23 cellular contexts compared by ENCODE assay signal in the genomic region with DNA sequence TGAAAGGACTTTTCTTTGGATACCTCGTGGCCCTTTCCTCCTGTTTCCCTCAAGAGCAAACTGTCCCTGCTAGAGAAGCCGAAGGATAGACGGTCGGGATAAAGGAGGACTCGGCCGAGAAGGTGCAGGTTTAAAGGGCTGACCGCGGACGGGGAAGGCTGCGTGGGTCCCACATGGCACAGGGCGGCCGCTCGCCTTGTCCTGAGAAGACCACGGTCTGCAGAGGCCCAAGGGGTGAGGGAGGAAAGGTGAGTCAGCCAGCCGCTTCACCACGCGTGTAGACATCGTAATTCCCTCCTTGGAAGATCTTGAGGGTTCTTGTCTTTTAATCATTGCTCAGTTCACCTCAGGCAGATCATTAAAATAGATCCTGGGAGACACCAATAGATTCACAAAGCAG.
DNase-seq lines count a peak whose midpoint lies in the region; ATAC-seq, FAIRE-seq and TF ChIP-seq lines count a peak whose summit lies in the region.
"Had no signal": no experiment of that assay in that cellular context is flagged by ENCODE, and none has a peak within 500 bp of the region (broad histone marks: within the 10 kb centered on the region; RNA-seq: fewer than 3 reads in every experiment).

No MANE protein-coding gene starts in this region.

- POLR2A ChIA-PET in HepG2 (lab: Yijun Ruan, JAX), result no interaction called here

- 49% methylated on average over 15 of the region's 18 CpGs for WGBS in HepG2 (ENCODE audit: low lambda C conversion rate)

- TF ChIP-seq EP300 in HepG2 (IDR thresholded peaks at IDR 0.05; ENCODE audit: low read depth in 2 of 2, low read length in 2 of 2) (no peak), HepG2 (CRISPR knock-in tag; IDR thresholded peaks at IDR 0.05; ENCODE audit: borderline replicate concordance) (no peak)

- H3K27me3 ChIP-seq in HUES48 (ENCODE audit: control insufficient read depth, insufficient read depth, low read length), result peaks cover 18% of the 10 kb centered on the region
- peaks cover 24% of the 10 kb centered on the region for H3K27me3 ChIP-seq in iPS-18a (ENCODE audit: control insufficient read depth, insufficient read depth, low read length)
- peaks cover 0 to 26% of the 10 kb centered on the region in 2 experiments; a peak in 3 of 5 replicates for H3K27me3 ChIP-seq in HepG2 (ENCODE audit: control insufficient read depth in 1 of 2, insufficient read depth in 2 of 2, low read length in 2 of 2)

- peaks cover 0 to 9% (median 3%) of the 10 kb centered on the region in 5 experiments for H3K9me3 Mint-ChIP-seq in brain

- no peak overlapping the region for H3K27ac ChIP-seq in HUES48 (ENCODE audit: low read depth, low read length)
- no peak overlapping the region for H3K27ac ChIP-seq in iPS-18a (ENCODE audit: low read length)
- H3K27ac ChIP-seq in HepG2 (ENCODE audit: extremely low read length, insufficient read depth, low read length), result no peak overlapping the region
- H3K27ac ChIP-seq: PC-9, SK-N-MC had no signal

- intact Hi-C loops in HepG2 (cut with micrococcal nuclease; ENCODE audit: unreplicated experiment), result no loop called here
- intact Hi-C loops in mucosa of descending colon (cut with DNase I, micrococcal nuclease), result no loop called here

- in situ Hi-C loops in HepG2 (cut with HindIII; ENCODE audit: extremely low pct_ligation_motif_present, low pct_unique_long_range_greater_than_20kb), result no loop called here

- no peaks in the 10 kb centered on the region for H3K79me2 ChIP-seq in HepG2 (ENCODE audit: insufficient read depth, low read length)

- no peaks in the 10 kb centered on the region for H4K20me1 ChIP-seq in HepG2 (ENCODE audit: insufficient read depth, low read length)

- ATAC-seq in HepG2 (no peak), mucosa of descending colon (no peak)
- ATAC-seq: K562 had no signal

- no peak overlapping the region for H3K4me2 ChIP-seq in HepG2 (ENCODE audit: low read depth, low read length)
- H3K4me2 ChIP-seq: PC-9 had no signal

- FAIRE-seq in HepG2 (lab: Jason Lieb, UNC), result no peak
- FAIRE-seq: GM12891, K562 had no signal

- no peak overlapping the region for H2AFZ ChIP-seq in HepG2 (ENCODE audit: low read length)
- H2AFZ ChIP-seq: PC-9 had no signal

- H3K9ac ChIP-seq in HUES48 (ENCODE audit: low read depth, low read length) (no peak overlapping the region), iPS-18a (ENCODE audit: low read length) (no peak overlapping the region), HepG2 (ENCODE audit: insufficient read depth, low read depth, low read length) (no peak overlapping the region)

- H3K27ac Mint-ChIP-seq in brain, result peak overlapping the region in 2 of 5 experiments; percentile 92 to 96
- H3K27ac Mint-ChIP-seq: CD4-positive, CD25-positive, alpha-beta regulatory T cell had no signal

- no peak for TF ChIP-seq POLR2A in HepG2 (IDR thresholded peaks at IDR 0.05; ENCODE audit: insufficient read depth in 1 of 2, low read depth in 2 of 2, low read length in 2 of 2)

- H3K9me3 ChIP-seq in HUES48 (ENCODE audit: control insufficient read depth, insufficient read depth, low read length) (no peaks in the 10 kb centered on the region), iPS-18a (ENCODE audit: control insufficient read depth, low read depth, low read length) (no peaks in the 10 kb centered on the region), HepG2 (ENCODE audit: low read length) (no peaks in the 10 kb centered on the region), mucosa of descending colon (no peaks in the 10 kb centered on the region)

- DNase-seq in retina (peak; percentile 38), HepG2 (ENCODE audit: low spot score) (no peak), mucosa of descending colon (no peak)
- DNase-seq in activated effector memory CD4-positive, alpha-beta T cell treated with Interleukin-2 at 50 U/mL for 16 hours, result no peak
- DNase-seq: CD4-positive, CD25-positive, alpha-beta regulatory T cell; COR-L47; DMS79 treated with DMSO at 0.1 percent for 48 hours; MM.1S; NCI-H1048; NCI-H1417 treated with DMSO at 0.1 percent for 48 hours; NCI-H187; NCI-H226; NCI-H510A treated with DMSO at 0.1 percent for 48 hours; NCI-H748 treated with DMSO at 0.1 percent for 48 hours; PC-9; RPMI8226; SHP77 treated with DMSO at 0.1 percent for 48 hours had no signal

- H3K4me3 ChIP-seq in HUES48 (ENCODE audit: low read depth, low read length) (0 out of 2 replicates have a peak overlapping the region, but pooled peaks have one; percentile 56), iPS-18a (ENCODE audit: low read length) (peak overlapping the region; percentile 53), HepG2 (replicated peaks in 1 of 3; ENCODE audit: insufficient read depth in 1 of 3, low read depth in 2 of 3, low read length in 3 of 3) (no peak overlapping the region), mucosa of descending colon (no peak overlapping the region)
- H3K4me3 ChIP-seq: K562, PC-9, SK-N-MC had no signal

- H3K4me3 Mint-ChIP-seq in brain, result peak overlapping the region; percentile 77 to 94 (median 88)
- H3K4me3 Mint-ChIP-seq: CD4-positive, CD25-positive, alpha-beta regulatory T cell had no signal

- no peak for TF ChIP-seq RAD21 in HepG2 (CRISPR knock-in tag; IDR thresholded peaks at IDR 0.05)

- peaks cover 35% of the 10 kb centered on the region for H3K4me1 ChIP-seq in HUES48 (ENCODE audit: control insufficient read depth, insufficient read depth, low read length)
- peaks cover 20% of the 10 kb centered on the region for H3K4me1 ChIP-seq in iPS-18a (ENCODE audit: control insufficient read depth, low read depth, low read length)
- H3K4me1 ChIP-seq in HepG2 (ENCODE audit: insufficient read depth, low read length), result peaks cover 17% of the 10 kb centered on the region
- H3K4me1 ChIP-seq in mucosa of descending colon (ENCODE audit: low read depth), result no peaks in the 10 kb centered on the region

- TF ChIP-seq CTCF in brain (conservative IDR thresholded peaks at IDR 0.05) (no peak), HepG2 (CRISPR knock-in tag; IDR thresholded peaks at IDR 0.05) (no peak), mucosa of descending colon (IDR thresholded peaks at IDR 0.05) (no peak)

- H3K36me3 Mint-ChIP-seq in brain, result no peaks in the 10 kb centered on the region
- H3K36me3 Mint-ChIP-seq: CD4-positive, CD25-positive, alpha-beta regulatory T cell had no signal

- CTCF ChIA-PET in HepG2 (lab: Yijun Ruan, JAX; ENCODE audit: low intra/inter-chr PET ratio, low total read pairs), result no interaction called here

- BruUV-seq in HepG2 (replicated peaks; lab: Mats Ljungman, UMichigan), result no TSS peak

- peaks cover 55% of the 10 kb centered on the region for H3K4me1 Mint-ChIP-seq in brain
- H3K4me1 Mint-ChIP-seq: CD4-positive, CD25-positive, alpha-beta regulatory T cell had no signal

- H3K36me3 ChIP-seq in HUES48 (ENCODE audit: control insufficient read depth, insufficient read depth, low read length) (no peaks in the 10 kb centered on the region), iPS-18a (ENCODE audit: control insufficient read depth, low read depth, low read length) (no peaks in the 10 kb centered on the region), HepG2 (replicated peaks in 1 of 2; ENCODE audit: control insufficient read depth in 1 of 2, insufficient read depth in 2 of 2, low read length in 2 of 2) (no peaks in the 10 kb centered on the region), mucosa of descending colon (ENCODE audit: low read depth) (no peaks in the 10 kb centered on the region)

- peaks cover 11% of the 10 kb centered on the region for H3K27me3 Mint-ChIP-seq in brain
- H3K27me3 Mint-ChIP-seq: CD4-positive, CD25-positive, alpha-beta regulatory T cell had no signal

TF ChIP-seq in HepG2, 621 proteins besides CTCF, POLR2A, EP300 and RAD21:
- TF ChIP-seq ZBTB7B (CRISPR knock-in tag; IDR thresholded peaks at IDR 0.05) (no peak), NONO (IDR thresholded peaks at IDR 0.05) (no peak), NONO (CRISPR knock-in tag; conservative IDR thresholded peaks at IDR 0.05) (no peak), ZFY (CRISPR knock-in tag; IDR thresholded peaks at IDR 0.05) (no peak), ZNF274 (CRISPR knock-in tag; IDR thresholded peaks at IDR 0.05) (no peak), RFXAP (CRISPR knock-in tag; IDR thresholded peaks at IDR 0.05; ENCODE audit: borderline replicate concordance) (no peak), SP140L (CRISPR knock-in tag; IDR thresholded peaks at IDR 0.05; ENCODE audit: borderline replicate concordance) (no peak), IRF2 (CRISPR knock-in tag; IDR thresholded peaks at IDR 0.05) (no peak)
- TF ChIP-seq, protein P1, sequence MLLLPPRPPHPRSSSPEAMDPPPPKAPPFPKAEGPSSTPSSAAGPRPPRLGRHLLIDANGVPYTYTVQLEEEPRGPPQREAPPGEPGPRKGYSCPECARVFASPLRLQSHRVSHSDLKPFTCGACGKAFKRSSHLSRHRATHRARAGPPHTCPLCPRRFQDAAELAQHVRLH (CRISPR knock-in tag; IDR thresholded peaks at IDR 0.05; ENCODE audit: borderline replicate concordance, low read depth), result no peak
- TF ChIP-seq, protein P2, sequence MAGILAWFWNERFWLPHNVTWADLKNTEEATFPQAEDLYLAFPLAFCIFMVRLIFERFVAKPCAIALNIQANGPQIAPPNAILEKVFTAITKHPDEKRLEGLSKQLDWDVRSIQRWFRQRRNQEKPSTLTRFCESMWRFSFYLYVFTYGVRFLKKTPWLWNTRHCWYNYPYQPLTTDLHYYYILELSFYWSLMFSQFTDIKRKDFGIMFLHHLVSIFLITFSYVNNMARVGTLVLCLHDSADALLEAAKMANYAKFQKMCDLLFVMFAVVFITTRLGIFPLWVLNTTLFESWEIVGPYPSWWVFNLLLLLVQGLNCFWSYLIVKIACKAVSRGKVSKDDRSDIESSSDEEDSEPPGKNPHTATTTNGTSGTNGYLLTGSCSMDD (CRISPR knock-in tag; IDR thresholded peaks at IDR 0.05), result no peak
- TF ChIP-seq, protein P3, sequence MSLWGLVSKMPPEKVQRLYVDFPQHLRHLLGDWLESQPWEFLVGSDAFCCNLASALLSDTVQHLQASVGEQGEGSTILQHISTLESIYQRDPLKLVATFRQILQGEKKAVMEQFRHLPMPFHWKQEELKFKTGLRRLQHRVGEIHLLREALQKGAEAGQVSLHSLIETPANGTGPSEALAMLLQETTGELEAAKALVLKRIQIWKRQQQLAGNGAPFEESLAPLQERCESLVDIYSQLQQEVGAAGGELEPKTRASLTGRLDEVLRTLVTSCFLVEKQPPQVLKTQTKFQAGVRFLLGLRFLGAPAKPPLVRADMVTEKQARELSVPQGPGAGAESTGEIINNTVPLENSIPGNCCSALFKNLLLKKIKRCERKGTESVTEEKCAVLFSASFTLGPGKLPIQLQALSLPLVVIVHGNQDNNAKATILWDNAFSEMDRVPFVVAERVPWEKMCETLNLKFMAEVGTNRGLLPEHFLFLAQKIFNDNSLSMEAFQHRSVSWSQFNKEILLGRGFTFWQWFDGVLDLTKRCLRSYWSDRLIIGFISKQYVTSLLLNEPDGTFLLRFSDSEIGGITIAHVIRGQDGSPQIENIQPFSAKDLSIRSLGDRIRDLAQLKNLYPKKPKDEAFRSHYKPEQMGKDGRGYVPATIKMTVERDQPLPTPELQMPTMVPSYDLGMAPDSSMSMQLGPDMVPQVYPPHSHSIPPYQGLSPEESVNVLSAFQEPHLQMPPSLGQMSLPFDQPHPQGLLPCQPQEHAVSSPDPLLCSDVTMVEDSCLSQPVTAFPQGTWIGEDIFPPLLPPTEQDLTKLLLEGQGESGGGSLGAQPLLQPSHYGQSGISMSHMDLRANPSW (CRISPR knock-in tag; IDR thresholded peaks at IDR 0.05; ENCODE audit: borderline replicate concordance), result no peak

Comparison
In these comparisons a context has a peak if more than half of its experiments do, and no peak if none do; other contexts are left out.
1. H3K4me3 ChIP-seq: peak in HUES48 (single experiment) and iPS-18a (single experiment); none in HepG2 (0 of 3) and mucosa of descending colon (single experiment).